ENCODE assay signal across 10 cellular contexts in genomic region chr11:69051381-69052342, GRCh38. TPM values are rescaled to one million over a fixed set of nuclear protein-coding genes. Genes with fewer than 3 reads are reported as not detected.
DNase-seq lines count a peak whose midpoint lies in the region; ATAC-seq and TF ChIP-seq lines count a peak whose summit lies in the region.
"Had no signal": no experiment of that assay in that cellular context is flagged by ENCODE, and none has a peak within 500 bp of the region (broad histone marks: within the 10 kb centered on the region; RNA-seq: fewer than 3 reads in every experiment).

No MANE protein-coding gene starts in this region.

- H3K4me1 ChIP-seq in DND-41 (ENCODE audit: insufficient read depth, low read length): peaks cover 31% of the 10 kb centered on the region
- H3K4me1 ChIP-seq in OCI-LY7 (ENCODE audit: insufficient read depth, low read length, poor library complexity, severe bottlenecking): peaks cover 90% of the 10 kb centered on the region
- peaks cover 35% of the 10 kb centered on the region for H3K4me1 ChIP-seq in rectal smooth muscle tissue (ENCODE audit: control insufficient read depth, insufficient read depth, low read length)

- CTCF ChIA-PET in OCI-LY7 (lab: Charles Lee; ENCODE audit: unreplicated experiment): no interaction called here

- DNase-seq in DND-41 (no peak), OCI-LY7 (ENCODE audit: low spot score) (peak; percentile 30), glutamatergic neuron (no peak), inferior parietal cortex (ENCODE audit: extremely low spot score) (no peak), 8988T (no peak), CD1c-positive myeloid dendritic cell (ENCODE audit: extremely low spot score) (no peak)
- no peak for DNase-seq in activated T-cell treated with anti-CD3 and anti-CD28 coated beads, Interleukin-2, amount 50 U/mL, for 24 hours
- DNase-seq: NCI-H446 had no signal

- H3K36me3 Mint-ChIP-seq in glutamatergic neuron (ENCODE audit: unreplicated experiment): no peaks in the 10 kb centered on the region
- peaks cover 8% of the 10 kb centered on the region for H3K36me3 Mint-ChIP-seq in activated T-cell treated with anti-CD3 and anti-CD28 coated beads, Interleukin-2, amount 50 U/mL, for 24 hours (ENCODE audit: low read depth)

- no TSS peak for BruUV-seq in OCI-LY7 (replicated peaks; lab: Mats Ljungman, UMichigan)

- no peak overlapping the region for H3K27ac Mint-ChIP-seq in glutamatergic neuron (ENCODE audit: unreplicated experiment)
- no peak overlapping the region for H3K27ac Mint-ChIP-seq in activated T-cell treated with anti-CD3 and anti-CD28 coated beads, Interleukin-2, amount 50 U/mL, for 24 hours

- H3K4me2 ChIP-seq in DND-41 (ENCODE audit: insufficient read depth, low read length) (0 out of 2 replicates have a peak overlapping the region, but pooled peaks have one; percentile 45), OCI-LY7 (ENCODE audit: low read length) (peak overlapping the region; percentile 88)

- no peak for ATAC-seq in DND-41 (ENCODE audit: insufficient read depth, low read depth)
- ATAC-seq: psoas muscle had no signal

- no peaks in the 10 kb centered on the region for H3K9me3 ChIP-seq in DND-41 (ENCODE audit: insufficient read depth, low read length, severe bottlenecking)
- no peaks in the 10 kb centered on the region for H3K9me3 ChIP-seq in OCI-LY7 (ENCODE audit: low read length)
- H3K9me3 ChIP-seq: psoas muscle had no signal

- H3K9ac ChIP-seq in DND-41 (ENCODE audit: low read depth, low read length): no peak overlapping the region
- H3K9ac ChIP-seq in rectal smooth muscle tissue (ENCODE audit: low read length): no peak overlapping the region

- peaks cover 17% of the 10 kb centered on the region for H3K4me1 Mint-ChIP-seq in glutamatergic neuron (ENCODE audit: low read depth, unreplicated experiment)
- H3K4me1 Mint-ChIP-seq in activated T-cell treated with anti-CD3 and anti-CD28 coated beads, Interleukin-2, amount 50 U/mL, for 24 hours (ENCODE audit: low read depth): peaks cover 23% of the 10 kb centered on the region

- intact Hi-C loops in OCI-LY7 (cut with micrococcal nuclease; ENCODE audit: unreplicated experiment): no loop called here

- H3K27ac ChIP-seq in DND-41 (ENCODE audit: low read length) (no peak overlapping the region), OCI-LY7 (ENCODE audit: low read depth, low read length, poor library complexity, severe bottlenecking) (peak overlapping the region; percentile 96), rectal smooth muscle tissue (ENCODE audit: low read depth, low read length) (peak overlapping the region; percentile 70)
- H3K27ac ChIP-seq: psoas muscle had no signal

- H3K27me3 ChIP-seq in DND-41 (ENCODE audit: insufficient read depth, low read length, poor library complexity): no peaks in the 10 kb centered on the region
- H3K27me3 ChIP-seq in rectal smooth muscle tissue (ENCODE audit: control insufficient read depth, insufficient read depth, low read length): no peaks in the 10 kb centered on the region

- H3K36me3 ChIP-seq in DND-41 (ENCODE audit: insufficient read depth, low read length): peaks cover 17% of the 10 kb centered on the region
- H3K36me3 ChIP-seq in OCI-LY7 (ENCODE audit: insufficient read depth, low read length): peaks cover 20% of the 10 kb centered on the region
- peaks cover 13% of the 10 kb centered on the region for H3K36me3 ChIP-seq in rectal smooth muscle tissue (ENCODE audit: control insufficient read depth, insufficient read depth, low read length)

- H4K20me1 ChIP-seq in DND-41 (ENCODE audit: insufficient read depth, low read length) (peaks cover 43% of the 10 kb centered on the region), OCI-LY7 (ENCODE audit: insufficient read depth, low read length) (no peaks in the 10 kb centered on the region)

- peaks cover 1% of the 10 kb centered on the region for H3K27me3 Mint-ChIP-seq in glutamatergic neuron (ENCODE audit: unreplicated experiment)
- peaks cover 1% of the 10 kb centered on the region for H3K27me3 Mint-ChIP-seq in activated T-cell treated with anti-CD3 and anti-CD28 coated beads, Interleukin-2, amount 50 U/mL, for 24 hours

- H3K79me2 ChIP-seq in DND-41 (ENCODE audit: insufficient read depth, low read length): peaks cover 47% of the 10 kb centered on the region
- peaks cover 59% of the 10 kb centered on the region for H3K79me2 ChIP-seq in OCI-LY7 (ENCODE audit: insufficient read depth, low read depth, low read length)

- H3K9me2 ChIP-seq in OCI-LY7 (ENCODE audit: insufficient read depth, low read length): no peaks in the 10 kb centered on the region

- H3K9me3 Mint-ChIP-seq in glutamatergic neuron (ENCODE audit: unreplicated experiment): peaks cover 2% of the 10 kb centered on the region
- H3K9me3 Mint-ChIP-seq in activated T-cell treated with anti-CD3 and anti-CD28 coated beads, Interleukin-2, amount 50 U/mL, for 24 hours: no peaks in the 10 kb centered on the region

- H3K4me3 ChIP-seq in DND-41 (ENCODE audit: low read depth in 1 of 2, low read length in 2 of 2) (no peak overlapping the region), OCI-LY7 (ENCODE audit: low read depth, low read length, poor library complexity, severe bottlenecking) (peak overlapping the region; percentile 92), rectal smooth muscle tissue (ENCODE audit: low read length) (peak overlapping the region; percentile 30)
- H3K4me3 ChIP-seq: psoas muscle had no signal

- TF ChIP-seq CTCF in DND-41 (IDR thresholded peaks at IDR 0.05; ENCODE audit: borderline replicate concordance, extremely low read depth, low read length, poor library complexity, severe bottlenecking) (no peak), OCI-LY7 (conservative IDR thresholded peaks at IDR 0.05; ENCODE audit: low read length) (no peak), glutamatergic neuron (IDR thresholded peaks at IDR 0.05; ENCODE audit: partially characterized antibody, unreplicated experiment) (no peak)

- POLR2A ChIA-PET in OCI-LY7 (lab: Charles Lee): interaction anchor here (1.9 kb wide), 1 partner anchor 8 kb away, joined by 6 read pairs; no protein-coding TSS in a partner anchor

- peak overlapping the region; percentile 32 for H3K4me3 Mint-ChIP-seq in glutamatergic neuron (ENCODE audit: unreplicated experiment)
- H3K4me3 Mint-ChIP-seq in activated T-cell treated with anti-CD3 and anti-CD28 coated beads, Interleukin-2, amount 50 U/mL, for 24 hours: no peak overlapping the region

- H2AFZ ChIP-seq in DND-41 (ENCODE audit: low read depth, low read length): no peak overlapping the region
- H2AFZ ChIP-seq in OCI-LY7 (ENCODE audit: low read length): no peak overlapping the region

RNA-seq across cellular contexts. Expression of gene TPCN2, which starts 2.9 kb away (rescaled TPM):
- 21.5 and 30.0 TPM in 2 replicates for total RNA-seq in OCI-LY7 (2014; rRNA removed; shearing (Covaris generic))
- total RNA-seq in OCI-LY7 (2022) (59.8 and 65.2 TPM in 2 replicates), glutamatergic neuron (ENCODE audit: unreplicated experiment) (17.2 TPM)

RNA-seq across cellular contexts. Expression of gene MRGPRF, which starts 38.6 kb away (rescaled TPM):
- not detected in 2 replicates for total RNA-seq in OCI-LY7 (2014; rRNA removed; shearing (Covaris generic))
- total RNA-seq in OCI-LY7 (2022) (not detected in 2 replicates), glutamatergic neuron (ENCODE audit: unreplicated experiment) (1.0 TPM)

Comparison
In these comparisons a context has a peak if more than half of its experiments do, and no peak if none do; other contexts are left out.
1. H3K4me3 ChIP-seq: peak in OCI-LY7 (single experiment) and rectal smooth muscle tissue (single experiment); none in DND-41 (0 of 2).